ENCODE assay signal across 1 cellular context in genomic region chr1:109111386-109112055, GRCh38.
A peak's percentile ranks its signal among the peaks of the same experiment; 100 is the strongest.
TF ChIP-seq lines count a peak whose summit lies in the region.

No MANE protein-coding gene starts in this region.

TF ChIP-seq in IMR-90, 13 proteins besides CTCF, POLR2A, EP300 and RAD21:
- TF ChIP-seq CEBPB (IDR thresholded peaks at IDR 0.05; ENCODE audit: low read depth, low read length) (peak; percentile 58), MAZ (IDR thresholded peaks at IDR 0.05; ENCODE audit: borderline replicate concordance, low read depth, low read length) (no peak)
